ENCODE assay signal across 1 cellular context in genomic region chr5:149936044-149936699, GRCh38.
TF ChIP-seq lines count a peak whose summit lies in the region.

No MANE protein-coding gene starts in this region.

TF ChIP-seq in GM23338, 12 proteins besides CTCF, POLR2A, EP300 and RAD21 (continued from another document):
- TF ChIP-seq ZNF462 (CRISPR knock-in tag; IDR thresholded peaks at IDR 0.05) = no peak
- no peak for TF ChIP-seq POLR2AphosphoS5 (IDR thresholded peaks at IDR 0.05; ENCODE audit: low read depth)
- TF ChIP-seq REST (IDR thresholded peaks at IDR 0.05; ENCODE audit: unreplicated experiment) = no peak
- no peak for TF ChIP-seq ZNF331 (CRISPR knock-in tag; IDR thresholded peaks at IDR 0.05; ENCODE audit: low read depth)
- no peak for TF ChIP-seq NANOG (IDR thresholded peaks at IDR 0.05; ENCODE audit: borderline replicate concordance)
- no peak for TF ChIP-seq JUNB (IDR thresholded peaks at IDR 0.05; ENCODE audit: unreplicated experiment)
- TF ChIP-seq STAT1 (IDR thresholded peaks at IDR 0.05; ENCODE audit: unreplicated experiment) = no peak
- TF ChIP-seq ETS1 (IDR thresholded peaks at IDR 0.05) = no peak
- TF ChIP-seq ZNF114 (CRISPR knock-in tag; IDR thresholded peaks at IDR 0.05) = no peak
- TF ChIP-seq EZH2phosphoT487 (IDR thresholded peaks at IDR 0.05; ENCODE audit: unreplicated experiment) = no peak
